1 cellular context compared by ENCODE assay signal in genomic region chr21:16082038-16082816, GRCh38.
TF ChIP-seq lines count a peak whose summit lies in the region.

No MANE protein-coding gene starts in this region.

TF ChIP-seq in WTC11, 78 proteins besides CTCF, POLR2A, EP300 and RAD21 (continued from another document):
- TF ChIP-seq, protein P1, sequence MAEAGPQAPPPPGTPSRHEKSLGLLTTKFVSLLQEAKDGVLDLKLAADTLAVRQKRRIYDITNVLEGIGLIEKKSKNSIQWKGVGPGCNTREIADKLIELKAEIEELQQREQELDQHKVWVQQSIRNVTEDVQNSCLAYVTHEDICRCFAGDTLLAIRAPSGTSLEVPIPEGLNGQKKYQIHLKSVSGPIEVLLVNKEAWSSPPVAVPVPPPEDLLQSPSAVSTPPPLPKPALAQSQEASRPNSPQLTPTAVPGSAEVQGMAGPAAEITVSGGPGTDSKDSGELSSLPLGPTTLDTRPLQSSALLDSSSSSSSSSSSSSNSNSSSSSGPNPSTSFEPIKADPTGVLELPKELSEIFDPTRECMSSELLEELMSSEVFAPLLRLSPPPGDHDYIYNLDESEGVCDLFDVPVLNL (CRISPR knock-in tag; IDR thresholded peaks at IDR 0.05; ENCODE audit: borderline replicate concordance, low read depth) = no peak
- no peak for TF ChIP-seq ATF1 (CRISPR knock-in tag; IDR thresholded peaks at IDR 0.05)
